Comparison of ENCODE assay signal across 2 cellular contexts in genomic region chr1:112637257-112638108, GRCh38.
TF ChIP-seq lines count a peak whose summit lies in the region.

No MANE protein-coding gene starts in this region.

TF ChIP-seq in IMR-90, 13 proteins besides CTCF, POLR2A, EP300 and RAD21:
- no peak for TF ChIP-seq MAZ (IDR thresholded peaks at IDR 0.05; ENCODE audit: borderline replicate concordance, low read depth, low read length)
- no peak for TF ChIP-seq ELK1 (IDR thresholded peaks at IDR 0.05; ENCODE audit: borderline replicate concordance, low read depth, low read length)
- no peak for TF ChIP-seq MAFK (IDR thresholded peaks at IDR 0.05; ENCODE audit: low read depth, low read length)
- TF ChIP-seq USF2 (IDR thresholded peaks at IDR 0.05; ENCODE audit: low read depth, low read length): no peak
- no peak for TF ChIP-seq MXI1 (IDR thresholded peaks at IDR 0.05; ENCODE audit: borderline replicate concordance, low read depth, low read length)
- no peak for TF ChIP-seq CEBPB (IDR thresholded peaks at IDR 0.05; ENCODE audit: low read depth, low read length)
- no peak for TF ChIP-seq RCOR1 (IDR thresholded peaks at IDR 0.05; ENCODE audit: insufficient replicate concordance, low read length)

TF ChIP-seq in HepG2, 621 proteins besides CTCF, POLR2A, EP300 and RAD21 (continues in another document):
- peak; percentile 59 for TF ChIP-seq FOXP4 (CRISPR knock-in tag; IDR thresholded peaks at IDR 0.05)
- TF ChIP-seq PCBP2 (optimal IDR thresholded peaks at IDR 0.05; ENCODE audit: low read depth, low read length, poor library complexity, severe bottlenecking): no peak
- no peak for TF ChIP-seq AHR (CRISPR knock-in tag; IDR thresholded peaks at IDR 0.05)
- TF ChIP-seq FOSL2 (CRISPR knock-in tag; IDR thresholded peaks at IDR 0.05): 0 out of 2 replicates have a peak, but pooled peaks have one; percentile 9
- no peak; the same call in 1 of the 2 replicates for TF ChIP-seq FOXK2 (IDR thresholded peaks at IDR 0.05)
- no peak for TF ChIP-seq CHCHD3 (CRISPR knock-in tag; IDR thresholded peaks at IDR 0.05)
- no peak for TF ChIP-seq NFE2L2 (IDR thresholded peaks at IDR 0.05; ENCODE audit: low read length)
- peak; percentile 20 for TF ChIP-seq SALL1 (CRISPR knock-in tag; IDR thresholded peaks at IDR 0.05)
- TF ChIP-seq UBTF (CRISPR knock-in tag; IDR thresholded peaks at IDR 0.05): no peak
- no peak for TF ChIP-seq FOXO4 (CRISPR knock-in tag; conservative IDR thresholded peaks at IDR 0.05)
- peak; percentile 85; the same call in 1 of the 2 replicates for TF ChIP-seq SOX5 (CRISPR knock-in tag; IDR thresholded peaks at IDR 0.05; ENCODE audit: borderline replicate concordance)
- 0 out of 2 replicates have a peak, but pooled peaks have one; percentile 17 for TF ChIP-seq HDAC2 (CRISPR knock-in tag; IDR thresholded peaks at IDR 0.05)
- TF ChIP-seq NCOA2 (CRISPR knock-in tag; IDR thresholded peaks at IDR 0.05): 0 out of 2 replicates have a peak, but pooled peaks have one; percentile 21
- TF ChIP-seq IRX3 (CRISPR knock-in tag; IDR thresholded peaks at IDR 0.05; ENCODE audit: borderline replicate concordance, low read depth): no peak
- 0 out of 2 replicates have a peak, but pooled peaks have one; percentile 28 for TF ChIP-seq POGZ (CRISPR knock-in tag; IDR thresholded peaks at IDR 0.05)
- TF ChIP-seq CBX1 (IDR thresholded peaks at IDR 0.05; ENCODE audit: low read depth): no peak
- TF ChIP-seq ZNF17 (CRISPR knock-in tag; IDR thresholded peaks at IDR 0.05): no peak
- no peak for TF ChIP-seq EED (CRISPR knock-in tag; IDR thresholded peaks at IDR 0.05)
- no peak for TF ChIP-seq FOXA1 (IDR thresholded peaks at IDR 0.05)
- TF ChIP-seq FOXA1 (CRISPR knock-in tag; IDR thresholded peaks at IDR 0.05): 0 out of 2 replicates have a peak, but pooled peaks have one; percentile 13
- TF ChIP-seq ADNP (CRISPR knock-in tag; IDR thresholded peaks at IDR 0.05): no peak
- TF ChIP-seq SETDB1 (CRISPR knock-in tag; IDR thresholded peaks at IDR 0.05; ENCODE audit: borderline replicate concordance): no peak
- TF ChIP-seq FOXA3 (CRISPR knock-in tag; IDR thresholded peaks at IDR 0.05): peak; percentile 16; the same call in 1 of the 2 replicates
- no peak for TF ChIP-seq HNRNPL (IDR thresholded peaks at IDR 0.05; ENCODE audit: low read depth, low read length)
- peak; percentile 94 for TF ChIP-seq ZFP90 (CRISPR knock-in tag; IDR thresholded peaks at IDR 0.05; ENCODE audit: borderline replicate concordance)
- peak; percentile 55; the same call in 1 of the 2 replicates for TF ChIP-seq ZNF644 (CRISPR knock-in tag; IDR thresholded peaks at IDR 0.05; ENCODE audit: low read depth)
- 0 out of 2 replicates have a peak, but pooled peaks have one; percentile 21 for TF ChIP-seq PATZ1 (CRISPR knock-in tag; IDR thresholded peaks at IDR 0.05)
- TF ChIP-seq SMAD1 (CRISPR knock-in tag; IDR thresholded peaks at IDR 0.05; ENCODE audit: borderline replicate concordance, low read depth): no peak
- TF ChIP-seq ATAD3A (CRISPR knock-in tag; IDR thresholded peaks at IDR 0.05): no peak
- no peak for TF ChIP-seq SOX13 (IDR thresholded peaks at IDR 0.05)
- TF ChIP-seq SOX13 (CRISPR knock-in tag; conservative IDR thresholded peaks at IDR 0.05 in 1 of 2, IDR thresholded peaks at IDR 0.05 in 1 of 2): peak in 1 of 2 experiments; percentile 81; a peak in 2 of 4 replicates
- peak; percentile 90 for TF ChIP-seq ZBTB40 (IDR thresholded peaks at IDR 0.05)
- TF ChIP-seq ZBTB40 (CRISPR knock-in tag; IDR thresholded peaks at IDR 0.05): peak; percentile 98
- 0 out of 2 replicates have a peak, but pooled peaks have one; percentile 26 for TF ChIP-seq IKZF5 (CRISPR knock-in tag; IDR thresholded peaks at IDR 0.05)
- TF ChIP-seq ZBTB49 (CRISPR knock-in tag; IDR thresholded peaks at IDR 0.05; ENCODE audit: borderline replicate concordance): no peak
- TF ChIP-seq ZFP37 (CRISPR knock-in tag; IDR thresholded peaks at IDR 0.05; ENCODE audit: borderline replicate concordance): no peak
- 0 out of 2 replicates have a peak, but pooled peaks have one; percentile 8 for TF ChIP-seq IRF2 (CRISPR knock-in tag; IDR thresholded peaks at IDR 0.05)
- TF ChIP-seq ZNF761 (CRISPR knock-in tag; conservative IDR thresholded peaks at IDR 0.05): no peak
- TF ChIP-seq ARID2 (CRISPR knock-in tag; IDR thresholded peaks at IDR 0.05; ENCODE audit: borderline replicate concordance): no peak
